25 cellular contexts compared by ENCODE assay signal in genomic region chr22:36961626-36962025, GRCh38. TPM values are rescaled to one million over a fixed set of nuclear protein-coding genes. Genes with fewer than 3 reads are reported as not detected.
"Had no signal": no experiment of that assay in that cellular context is flagged by ENCODE, and none has a peak within 500 bp of the region (broad histone marks: within the 10 kb centered on the region; RNA-seq: fewer than 3 reads in every experiment).

No MANE protein-coding gene starts in this region.

- H3K9me3 ChIP-seq: SJSA1, SK-N-SH had no signal

- H3K4me3 ChIP-seq: MG63, SJSA1 had no signal

- H3K9ac ChIP-seq: SK-N-SH had no signal

- H3K4me2 ChIP-seq: SK-N-SH had no signal

- H3K27me3 ChIP-seq: SJSA1 had no signal

- ATAC-seq: HepG2 had no signal

- H3K36me3 ChIP-seq: MG63, SJSA1 had no signal

- H3K9me2 ChIP-seq: SK-N-SH had no signal

- H3K27ac ChIP-seq: SJSA1 had no signal

- DNase-seq: IMR-90, Karpas-422, KG1, MG63, NCI-H1105, NCI-H1417 treated with DMSO at 0.1 percent for 48 hours, NCI-H146, NCI-H1694 treated with DMSO at 0.1 percent for 48 hours, NCI-H1930, NCI-H2081, NCI-H2107, NCI-H226, NCI-H446, NCI-H510A, NCI-H524 treated with DMSO at 0.1 percent for 48 hours, NCI-H69, NCI-H774, Right ventricle myocardium superior, RPMI8226, SIG-M5, SK-N-SH, SW 1271 had no signal

RNA-seq across cellular contexts. Expression of gene CSF2RB, which starts 48.2 kb away (rescaled TPM):
- total RNA-seq: HepG2, HT-29, IMR-90 had no signal
- polyA plus RNA-seq: HepG2, IMR-90, SK-N-SH had no signal
